ENCODE assay signal across 8 cellular contexts in the genomic region with DNA sequence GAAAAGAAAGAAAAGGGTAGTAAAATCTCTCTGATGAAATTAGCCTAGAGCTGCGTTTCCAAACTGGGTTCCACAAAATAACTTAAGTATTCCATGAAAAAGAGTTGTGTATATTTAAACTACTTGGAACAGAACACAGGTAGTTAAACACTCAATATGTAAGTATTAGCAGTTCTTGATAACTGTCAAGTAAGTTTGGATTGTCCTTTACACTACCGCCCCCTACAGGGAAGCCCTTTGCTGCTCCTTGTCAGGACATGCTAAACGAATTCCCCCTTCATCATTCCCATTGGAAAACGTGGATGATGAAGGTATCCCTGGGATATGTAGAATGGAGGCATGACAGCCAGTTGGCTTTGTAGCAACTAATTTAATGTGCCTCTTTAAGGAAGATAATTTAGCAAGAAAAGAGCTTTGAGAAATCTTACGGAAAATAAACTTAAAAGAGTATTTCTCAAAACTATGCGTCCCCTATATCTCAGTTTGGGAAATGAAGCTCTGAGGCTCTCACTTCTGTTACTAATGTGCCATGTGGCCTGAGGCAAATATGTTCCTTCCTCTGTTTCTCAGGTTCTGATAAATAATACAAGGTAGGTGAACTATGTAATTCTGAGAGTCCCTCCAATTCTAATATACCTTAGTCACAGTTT. TPM values are rescaled to one million over a fixed set of nuclear protein-coding genes. Genes with fewer than 3 reads are reported as not detected.
DNase-seq lines count a peak whose midpoint lies in the region; ATAC-seq lines count a peak whose summit lies in the region.

No MANE protein-coding gene starts in this region.

- intact Hi-C loops in CD4-positive, alpha-beta memory T cell (cut with micrococcal nuclease) = loop anchor here (1.0 to 5.0 kb wide), 3 partner anchors 90 to 780 kb away; no protein-coding TSS in a partner anchor

- no peaks in the 10 kb centered on the region for H3K27me3 Mint-ChIP-seq in CD4-positive, alpha-beta memory T cell
- no peaks in the 10 kb centered on the region for H3K27me3 Mint-ChIP-seq in T-cell

- POLR2A ChIA-PET in CD4-positive, alpha-beta memory T cell (lab: Charles Lee; ENCODE audit: partially characterized antibody) = interaction anchor here (0.6 to 4.5 kb wide), 2 partner anchors 19 to 89 kb away, joined by 3 to 41 read pairs; no protein-coding TSS in a partner anchor
- POLR2A ChIA-PET in T-cell (lab: Charles Lee) = interaction anchor here in 1 of 2 donors (0.7 kb wide), 1 partner anchor 90 kb away, joined by 4 read pairs; no protein-coding TSS in a partner anchor

- peak; percentile 67 to 79 (median 74) for DNase-seq in CD4-positive, alpha-beta memory T cell
- peak; percentile 42 for DNase-seq in HCEC 1CT
- DNase-seq in T-cell = peak; percentile 24 to 78 (median 63)
- peak in 33 of 56 donors; percentile 2 to 87 (median 34) for DNase-seq in amygdala (lab: John Stamatoyannopoulos, UW)
- DNase-seq in iris pigment epithelial cell (ENCODE audit: low read depth) = peak; percentile 58
- peak; percentile 46 to 53 (median 48) for DNase-seq in stimulated activated CD4-positive, alpha-beta T cell treated with anti-CD3 and anti-CD28 coated beads, Interleukin-1b, Interleukin-23, amount 100 ng/mL, for 24 hours (ENCODE audit: low read depth in 4 of 4, low spot score in 1 of 4)
- DNase-seq in KG1 (lab: John Stamatoyannopoulos, UW) = no peak

- H3K36me3 ChIP-seq in CD4-positive, alpha-beta memory T cell (ENCODE audit: insufficient read depth, low read length) = peaks cover 43% of the 10 kb centered on the region

- peaks cover 0 to 3% (median 0%) of the 10 kb centered on the region in 8 donors for H3K9me3 Mint-ChIP-seq in CD4-positive, alpha-beta memory T cell
- no peaks in the 10 kb centered on the region for H3K9me3 Mint-ChIP-seq in T-cell

- H3K4me3 ChIP-seq in CD4-positive, alpha-beta memory T cell (ENCODE audit: low read length in 2 of 2) = no peak overlapping the region

- H3K4me1 Mint-ChIP-seq in CD4-positive, alpha-beta memory T cell = peaks cover 1 to 5% (median 4%) of the 10 kb centered on the region in 4 donors
- peaks cover 3 to 8% (median 7%) of the 10 kb centered on the region in 3 donors for H3K4me1 Mint-ChIP-seq in T-cell

- no peaks in the 10 kb centered on the region for H3K4me1 ChIP-seq in CD4-positive, alpha-beta memory T cell (ENCODE audit: insufficient read depth, low read length)

- no peaks in the 10 kb centered on the region for H3K27me3 ChIP-seq in CD4-positive, alpha-beta memory T cell (ENCODE audit: insufficient read depth, low read length)

- peak overlapping the region in 3 of 7 donors; percentile 42 to 74 (median 70) for H3K27ac Mint-ChIP-seq in CD4-positive, alpha-beta memory T cell
- no peak overlapping the region for H3K27ac Mint-ChIP-seq in T-cell

- peaks cover 38 to 66% of the 10 kb centered on the region in 2 donors for H3K36me3 Mint-ChIP-seq in CD4-positive, alpha-beta memory T cell
- H3K36me3 Mint-ChIP-seq in T-cell = peaks cover 52% of the 10 kb centered on the region

- peak in 2 of 4 experiments; percentile 56 to 62 for ATAC-seq in T-cell (replicated peaks in 1 of 4)
- no peak for ATAC-seq in GM21619 (IDR thresholded peaks at IDR 0.05; ENCODE audit: unreplicated experiment)

- no peak overlapping the region for H3K4me3 Mint-ChIP-seq in CD4-positive, alpha-beta memory T cell
- H3K4me3 Mint-ChIP-seq in T-cell = no peak overlapping the region

- no peak overlapping the region for H3K27ac ChIP-seq in CD4-positive, alpha-beta memory T cell (ENCODE audit: low read depth, low read length)

- CTCF ChIA-PET in CD4-positive, alpha-beta memory T cell (lab: Charles Lee; ENCODE audit: partially characterized antibody) = interaction anchor here (0.6 to 11.7 kb wide), 22 partner anchors 9 to 225 kb away, joined by 3 to 333 read pairs (median 4); a partner anchor contains a TSS
- CTCF ChIA-PET in T-cell (lab: Charles Lee) = interaction anchor here (0.7 to 6.2 kb wide), 12 partner anchors 11 to 1712 kb away, joined by 3 to 109 read pairs (median 4); no protein-coding TSS in a partner anchor

- no peaks in the 10 kb centered on the region for H3K9me3 ChIP-seq in CD4-positive, alpha-beta memory T cell (ENCODE audit: control insufficient read depth in 1 of 2, low read length in 2 of 2)

RNA-seq across cellular contexts. Expression of a gene that starts 18.8 kb away (rescaled TPM):
- 10 to 100 TPM; 48.5 to 66.7 TPM for total RNA-seq in CD4-positive, alpha-beta memory T cell
- 10 to 100 TPM in 1 of 2 donors, 1 to 10 TPM in 1; 7.7 to 15.8 TPM for polyA plus RNA-seq in CD4-positive, alpha-beta memory T cell
- 10 to 100 TPM; 35.6 to 55.5 (median 46.7) TPM for total RNA-seq in T-cell

RNA-seq across cellular contexts. Expression of a gene that starts 26.3 kb away (rescaled TPM):
- total RNA-seq in CD4-positive, alpha-beta memory T cell = 10 to 100 TPM; 17.2 to 18.7 TPM
- 10 to 100 TPM; 36.6 to 43.6 TPM for polyA plus RNA-seq in CD4-positive, alpha-beta memory T cell
- 10 to 100 TPM; 13.0 to 40.0 (median 25.2) TPM for total RNA-seq in T-cell
